Comparison of ENCODE assay signal across 11 cellular contexts in the genomic region with DNA sequence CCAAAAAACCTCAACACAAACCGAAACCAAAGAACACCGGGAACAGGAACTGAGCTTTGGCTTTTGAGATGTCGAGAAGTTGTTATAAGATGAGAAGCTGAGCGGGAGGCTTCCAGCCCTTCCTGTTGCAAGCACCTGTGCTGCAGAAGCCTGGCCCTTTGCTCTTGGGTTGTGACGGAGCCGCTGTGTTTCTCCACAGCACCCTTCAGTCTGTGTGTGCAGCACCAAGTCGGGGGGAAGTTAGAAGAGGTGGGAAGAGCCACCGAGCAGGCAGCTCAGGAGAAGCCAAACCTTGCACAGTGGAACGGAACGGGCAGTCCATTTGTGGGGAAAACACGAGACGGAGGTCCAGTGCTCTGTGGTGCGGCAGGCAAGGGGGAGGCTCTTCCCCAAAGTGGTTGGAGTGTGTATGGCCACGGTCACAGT.
A peak's percentile ranks its signal among the peaks of the same experiment; 100 is the strongest.
DNase-seq lines count a peak whose midpoint lies in the region; ATAC-seq and TF ChIP-seq lines count a peak whose summit lies in the region.
"Had no signal": no experiment of that assay in that cellular context is flagged by ENCODE, and none has a peak within 500 bp of the region (broad histone marks: within the 10 kb centered on the region; RNA-seq: fewer than 3 reads in every experiment).

No MANE protein-coding gene starts in this region.

- TF ChIP-seq CTCF in prostate gland (IDR thresholded peaks at IDR 0.05): no peak

- ATAC-seq in GM21381 (IDR thresholded peaks at IDR 0.05; ENCODE audit: unreplicated experiment): no peak
- ATAC-seq: activated CD4-positive, CD25-positive, alpha-beta regulatory T cell treated with anti-CD3 and anti-CD28 coated beads, Interleukin-2, amount 50 U/mL, for 24 hours had no signal

- DNase-seq in DMS53 (lab: John Stamatoyannopoulos, UW) (peak; percentile 50), MV-4-11 (lab: John Stamatoyannopoulos, UW) (peak; percentile 55), prostate gland (ENCODE audit: low spot score) (no peak), HT-29 (ENCODE audit: low spot score) (no peak), NCI-H446 (lab: John Stamatoyannopoulos, UW) (no peak), middle frontal gyrus (ENCODE audit: extremely low spot score, low spot score) (no peak)
- peak; percentile 56 for DNase-seq in activated naive CD4-positive, alpha-beta T cell treated with anti-CD3 and anti-CD28 coated beads, Interleukin-2, amount 10 ng/mL, durations not matched to agents 7 days and 5 days
- DNase-seq: nucleus accumbens had no signal

- WGBS in prostate gland: 57% methylated on average over 14 of the region's 14 CpGs

- intact Hi-C loops in prostate gland (cut with DNase I): no loop called here

- no peak overlapping the region for H3K27ac ChIP-seq in prostate gland
- H3K27ac ChIP-seq: epithelial cell of prostate had no signal

- H3K9me3 Mint-ChIP-seq in activated naive CD4-positive, alpha-beta T cell treated with anti-CD3 and anti-CD28 coated beads, Interleukin-2, amount 10 ng/mL, durations not matched to agents 7 days and 5 days: no peaks in the 10 kb centered on the region

- peak overlapping the region; percentile 0 for H3K27ac Mint-ChIP-seq in activated naive CD4-positive, alpha-beta T cell treated with anti-CD3 and anti-CD28 coated beads, Interleukin-2, amount 10 ng/mL, durations not matched to agents 7 days and 5 days

- H3K27me3 Mint-ChIP-seq in activated naive CD4-positive, alpha-beta T cell treated with anti-CD3 and anti-CD28 coated beads, Interleukin-2, amount 10 ng/mL, durations not matched to agents 7 days and 5 days: peaks cover 33% of the 10 kb centered on the region

- peak overlapping the region; percentile 10 to 13 for H3K4me3 ChIP-seq in prostate gland

- no peaks in the 10 kb centered on the region for H3K27me3 ChIP-seq in prostate gland (replicated peaks; ENCODE audit: insufficient read depth)

- TF ChIP-seq POLR2A in prostate gland (IDR thresholded peaks at IDR 0.05): no peak

- H3K9me3 ChIP-seq in prostate gland: no peaks in the 10 kb centered on the region

- peak overlapping the region; percentile 67 for H3K4me3 Mint-ChIP-seq in activated naive CD4-positive, alpha-beta T cell treated with anti-CD3 and anti-CD28 coated beads, Interleukin-2, amount 10 ng/mL, durations not matched to agents 7 days and 5 days

- peaks cover 23% of the 10 kb centered on the region for H3K4me1 Mint-ChIP-seq in activated naive CD4-positive, alpha-beta T cell treated with anti-CD3 and anti-CD28 coated beads, Interleukin-2, amount 10 ng/mL, durations not matched to agents 7 days and 5 days

- no peaks in the 10 kb centered on the region for H3K4me1 ChIP-seq in prostate gland (replicated peaks)

- CTCF ChIA-PET in activated naive CD4-positive, alpha-beta T cell treated with anti-CD3 and anti-CD28 coated beads, Interleukin-2, amount 10 ng/mL, durations not matched to agents 7 days and 5 days (lab: Charles Lee): interaction anchor here (0.7 to 1.5 kb wide), 2 partner anchors 202 to 366 kb away, joined by 3 to 5 read pairs; no protein-coding TSS in a partner anchor

- H3K36me3 ChIP-seq in prostate gland: no peaks in the 10 kb centered on the region

- H3K36me3 Mint-ChIP-seq in activated naive CD4-positive, alpha-beta T cell treated with anti-CD3 and anti-CD28 coated beads, Interleukin-2, amount 10 ng/mL, durations not matched to agents 7 days and 5 days: no peaks in the 10 kb centered on the region

Comparison
In these comparisons a context has a peak if more than half of its experiments do, and no peak if none do; other contexts are left out.
1. DNase-seq: peak in DMS53 (single experiment), MV-4-11 (single experiment) and activated naive CD4-positive, alpha-beta T cell treated with anti-CD3 and anti-CD28 coated beads, Interleukin-2, amount 10 ng/mL, durations not matched to agents 7 days and 5 days (single experiment); none in prostate gland (single experiment), HT-29 (single experiment), NCI-H446 (0 of 2) and middle frontal gyrus (single experiment).